In the genomic region with DNA sequence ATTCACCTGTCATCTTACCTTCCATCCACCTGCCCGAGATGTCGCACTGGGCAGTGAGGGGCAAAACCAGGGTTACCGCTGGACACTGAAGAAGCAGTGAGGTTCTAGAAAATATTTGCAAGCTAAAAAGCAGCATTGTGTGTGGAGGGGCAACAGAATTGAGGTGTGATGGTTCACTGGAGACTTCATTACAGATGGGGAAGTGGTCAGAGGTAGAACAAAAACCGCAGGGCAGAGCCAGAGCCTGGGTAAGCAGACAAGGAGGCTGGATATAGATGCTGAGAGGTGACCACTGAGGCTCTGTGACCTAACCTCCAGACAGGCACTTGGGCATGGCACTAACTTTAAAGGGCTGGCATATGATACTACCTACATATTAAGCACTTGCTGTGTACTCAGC, we compare ENCODE assay signal across 18 cellular contexts.
DNase-seq lines count a peak whose midpoint lies in the region; ATAC-seq, FAIRE-seq and TF ChIP-seq lines count a peak whose summit lies in the region.
"Had no signal": no experiment of that assay in that cellular context is flagged by ENCODE, and none has a peak within 500 bp of the region (broad histone marks: within the 10 kb centered on the region; RNA-seq: fewer than 3 reads in every experiment).

No MANE protein-coding gene starts in this region.

- H3K4me3 ChIP-seq in BLaER1 treated with 17β-estradiol and CSF1 and Interleukin-3, amounts not matched to agents 10 nM and 100 nM: no peak overlapping the region
- H3K4me3 ChIP-seq in GM12878: no peak overlapping the region
- no peak overlapping the region for H3K4me3 ChIP-seq in uterus
- H3K4me3 ChIP-seq: A549, K562 had no signal

- H3K27me3 ChIP-seq in BLaER1 treated with 17β-estradiol and CSF1 and Interleukin-3, amounts not matched to agents 10 nM and 100 nM: peaks cover 0 to 37% (median 0%) of the 10 kb centered on the region in 11 experiments; a peak in 5 of 22 replicates
- H3K27me3 ChIP-seq in GM12878 (replicated peaks in 1 of 2; ENCODE audit: control insufficient read depth in 2 of 2, insufficient read depth in 2 of 2, low read length in 1 of 2) (peaks cover 0 to 5% of the 10 kb centered on the region in 2 experiments; a peak in 2 of 4 replicates), uterus (no peaks in the 10 kb centered on the region)

- no peak overlapping the region for H2AFZ ChIP-seq in GM12878 (ENCODE audit: control insufficient read depth, low read depth, low read length)

- no peak for FAIRE-seq in GM12878 (lab: Jason Lieb, UNC)
- FAIRE-seq: A549, GM18507, K562 had no signal

- POLR2A ChIA-PET in GM12878 (lab: Charles Lee): no interaction called here

- ATAC-seq in GM18907 (IDR thresholded peaks at IDR 0.05; ENCODE audit: unreplicated experiment): peak; percentile 54
- peak; percentile 57 for ATAC-seq in HG03175 (IDR thresholded peaks at IDR 0.05; ENCODE audit: unreplicated experiment)
- ATAC-seq in GM12878: peak; percentile 76
- no peak for ATAC-seq in HG02759 (IDR thresholded peaks at IDR 0.05; ENCODE audit: unreplicated experiment)
- ATAC-seq in HG03354 (IDR thresholded peaks at IDR 0.05; ENCODE audit: poor library complexity, severe bottlenecking, unreplicated experiment): no peak
- ATAC-seq: K562 had no signal

- no peaks in the 10 kb centered on the region for H3K79me2 ChIP-seq in GM12878 (ENCODE audit: control insufficient read depth, insufficient read depth, low read length)

- H3K27ac ChIP-seq in BLaER1 treated with 17β-estradiol and CSF1 and Interleukin-3, amounts not matched to agents 10 nM and 100 nM: no peak overlapping the region
- no peak overlapping the region for H3K27ac ChIP-seq in GM12878 (ENCODE audit: control insufficient read depth, insufficient read depth)
- no peak overlapping the region for H3K27ac ChIP-seq in uterus
- H3K27ac ChIP-seq: A549, HL-60 had no signal

- peaks cover 0 to 7% (median 0%) of the 10 kb centered on the region in 11 experiments; a peak in 1 of 22 replicates for H4K20me1 ChIP-seq in BLaER1 treated with 17β-estradiol and CSF1 and Interleukin-3, amounts not matched to agents 10 nM and 100 nM
- H4K20me1 ChIP-seq in GM12878 (ENCODE audit: control insufficient read depth, insufficient read depth): no peaks in the 10 kb centered on the region

- H3K9me3 ChIP-seq in BLaER1 treated with 17β-estradiol and CSF1 and Interleukin-3, amounts not matched to agents 10 nM and 100 nM (replicated peaks in 1 of 11): peaks cover 0 to 7% (median 3%) of the 10 kb centered on the region in 11 experiments; a peak in 9 of 22 replicates
- no peaks in the 10 kb centered on the region; the same call in 2 of the 3 replicates for H3K9me3 ChIP-seq in GM12878 (replicated peaks; ENCODE audit: control insufficient read depth, insufficient read depth, low read length)
- peaks cover 0 to 2% of the 10 kb centered on the region in 2 donors for H3K9me3 ChIP-seq in uterus
- H3K9me3 ChIP-seq: A549 had no signal

- DNase-seq in GM12878 (ENCODE audit: low read depth, low spot score) (no peak), uterus (no peak)
- no peak for DNase-seq in activated CD8-positive, alpha-beta memory T cell treated with anti-CD3 and anti-CD28 coated beads, Interleukin-2, amount 50 U/mL, for 4 hours
- DNase-seq: Calu3; CD4-positive, CD25-positive, alpha-beta regulatory T cell; DMS 273 treated with DMSO at 0.1 percent for 48 hours; GOT3; H9; Karpas-422 had no signal

- no TSS peak for BruUV-seq in GM12878 (replicated peaks; lab: Mats Ljungman, UMichigan)

- intact Hi-C loops in GM12878 (cut with micrococcal nuclease; ENCODE audit: unreplicated experiment): no loop called here
- intact Hi-C loops in uterus (cut with DNase I; ENCODE audit: low total_unique reads): no loop called here

- no peak overlapping the region for H3K9ac ChIP-seq in BLaER1 treated with 17β-estradiol and CSF1 and Interleukin-3, amounts not matched to agents 10 nM and 100 nM
- no peak overlapping the region for H3K9ac ChIP-seq in GM12878 (ENCODE audit: control insufficient read depth, insufficient read depth, low read length)

- CTCF ChIA-PET in GM12878 (lab: Yijun Ruan, JAX): no interaction called here

- no peaks in the 10 kb centered on the region for H3K36me3 ChIP-seq in BLaER1 treated with 17β-estradiol and CSF1 and Interleukin-3, amounts not matched to agents 10 nM and 100 nM
- no peaks in the 10 kb centered on the region for H3K36me3 ChIP-seq in GM12878 (ENCODE audit: control insufficient read depth in 2 of 2, insufficient read depth in 2 of 2, low read length in 1 of 2)
- no peaks in the 10 kb centered on the region for H3K36me3 ChIP-seq in uterus

- H3K4me2 ChIP-seq in BLaER1 treated with 17β-estradiol and CSF1 and Interleukin-3, amounts not matched to agents 10 nM and 100 nM: peak overlapping the region; percentile 11 to 69 (median 55); a peak in 15 of 22 replicates
- H3K4me2 ChIP-seq in GM12878 (ENCODE audit: control insufficient read depth, insufficient read depth): no peak overlapping the region
- H3K4me2 ChIP-seq: A549 had no signal

- RAD21 ChIA-PET in GM12878 (lab: Charles Lee; ENCODE audit: unreplicated experiment): no interaction called here

- TF ChIP-seq POLR2A in GM12878 (IDR thresholded peaks at IDR 0.05; ENCODE audit: low read depth, low read length) (no peak), uterus (IDR thresholded peaks at IDR 0.05) (no peak)

- TF ChIP-seq RAD21 in GM12878 (IDR thresholded peaks at IDR 0.05; ENCODE audit: insufficient read depth, low read depth, low read length): no peak

- SMC1A ChIA-PET in GM12878 (lab: Charles Lee; ENCODE audit: uncharacterized antibody, unreplicated experiment): no interaction called here

- peaks cover 20 to 25% (median 22%) of the 10 kb centered on the region in 10 experiments for H3K4me1 ChIP-seq in BLaER1 treated with 17β-estradiol and CSF1 and Interleukin-3, amounts not matched to agents 10 nM and 100 nM
- H3K4me1 ChIP-seq in GM12878 (ENCODE audit: control insufficient read depth, insufficient read depth, low read length): no peaks in the 10 kb centered on the region; the same call in 1 of the 2 replicates
- H3K4me1 ChIP-seq in uterus: no peaks in the 10 kb centered on the region
- H3K4me1 ChIP-seq: A549 had no signal

- TF ChIP-seq EP300 in GM12878 (IDR thresholded peaks at IDR 0.05; ENCODE audit: borderline replicate concordance in 1 of 2, control insufficient read depth in 1 of 2, low read depth in 2 of 2, low read length in 2 of 2): no peak

- in situ Hi-C loops in GM12878 (cut with MboI): no loop called here

- WGBS in GM12878 (ENCODE audit: insufficient coverage, insufficient replicate concordance, low lambda C conversion rate, missing lambda C conversion rate): 0% methylated on average over 4 of the region's 4 CpGs

- TF ChIP-seq CTCF in GM12878 (IDR thresholded peaks at IDR 0.05 in 2 of 3, conservative IDR thresholded peaks at IDR 0.05 in 1 of 3; ENCODE audit: control insufficient read depth in 2 of 3, extremely low read depth in 1 of 3, insufficient read depth in 1 of 3, low read depth in 3 of 3, low read length in 3 of 3) (no peak), uterus (IDR thresholded peaks at IDR 0.05) (no peak)

TF ChIP-seq in GM12878, 131 proteins besides CTCF, POLR2A, EP300 and RAD21:
- TF ChIP-seq TCF7 (IDR thresholded peaks at IDR 0.05; ENCODE audit: borderline replicate concordance) (no peak), SPI1 (IDR thresholded peaks at IDR 0.05; ENCODE audit: borderline replicate concordance, insufficient read depth, low read depth, low read length) (peak; percentile 67; the same call in 1 of the 2 replicates)
TF ChIP-seq in GM12878: peak in this region for 1.

Comparison
In these comparisons a context has a peak if more than half of its experiments do, and no peak if none do; other contexts are left out.
1. ATAC-seq: peak in GM18907 (single experiment), HG03175 (single experiment) and GM12878 (single experiment); none in HG02759 (single experiment) and HG03354 (single experiment).